In genomic region chr3:129068291-129068886, GRCh38 we compare ENCODE assay signal across 10 cellular contexts. TPM values are rescaled to one million over a fixed set of nuclear protein-coding genes. Genes with fewer than 3 reads are reported as not detected.
A peak's percentile ranks its signal among the peaks of the same experiment; 100 is the strongest.
DNase-seq lines count a peak whose midpoint lies in the region; ATAC-seq and TF ChIP-seq lines count a peak whose summit lies in the region.
"Had no signal": no experiment of that assay in that cellular context is flagged by ENCODE, and none has a peak within 500 bp of the region (broad histone marks: within the 10 kb centered on the region; RNA-seq: fewer than 3 reads in every experiment).

No MANE protein-coding gene starts in this region.

- no peak overlapping the region for H2BK12ac ChIP-seq in trophoblast cell (ENCODE audit: low read length)

- peak overlapping the region; percentile 23 to 69 (median 50); a peak in 18 of 20 replicates for H3K4me3 ChIP-seq in BLaER1 treated with 17β-estradiol and CSF1 and Interleukin-3, amounts not matched to agents 10 nM and 100 nM
- H3K4me3 ChIP-seq in Panc1 (ENCODE audit: low read depth in 2 of 2, low read length in 2 of 2), result peak overlapping the region in 1 of 2 experiments; percentile 11; a peak in 1 of 4 replicates
- H3K4me3 ChIP-seq in epithelial cell of esophagus (ENCODE audit: low read length), result peak overlapping the region; percentile 23
- no peak overlapping the region for H3K4me3 ChIP-seq in trophoblast cell (ENCODE audit: low read depth, low read length)
- H3K4me3 ChIP-seq: HAP-1 had no signal

- no peak overlapping the region for H3K23ac ChIP-seq in trophoblast cell (ENCODE audit: low read length)

- H4K12ac ChIP-seq in trophoblast cell (ENCODE audit: low read depth, low read length), result no peak overlapping the region

- in situ Hi-C loops in Panc1 (cut with HindIII; ENCODE audit: low pct_unique_long_range_greater_than_20kb, low sequenced_read_pairs), result no loop called here

- no TSS peak for BruUV-seq in Panc1 (replicated peaks; lab: Mats Ljungman, UMichigan)

- no peaks in the 10 kb centered on the region for H3K36me3 ChIP-seq in BLaER1 treated with 17β-estradiol and CSF1 and Interleukin-3, amounts not matched to agents 10 nM and 100 nM
- no peaks in the 10 kb centered on the region for H3K36me3 ChIP-seq in Panc1 (ENCODE audit: control insufficient read depth, insufficient read depth, low read length)
- H3K36me3 ChIP-seq in trophoblast cell (ENCODE audit: control insufficient read depth in 1 of 2, insufficient read depth in 2 of 2, low read length in 2 of 2), result no peaks in the 10 kb centered on the region
- H3K36me3 ChIP-seq: HAP-1 had no signal

- no peak overlapping the region for H4K91ac ChIP-seq in trophoblast cell (ENCODE audit: low read depth, low read length)

- H3K4me2 ChIP-seq in BLaER1 treated with 17β-estradiol and CSF1 and Interleukin-3, amounts not matched to agents 10 nM and 100 nM, result peak overlapping the region; percentile 76 to 99 (median 89)
- H3K4me2 ChIP-seq in trophoblast cell (ENCODE audit: low read length), result peak overlapping the region; percentile 1

- H3K27me3 ChIP-seq in BLaER1 treated with 17β-estradiol and CSF1 and Interleukin-3, amounts not matched to agents 10 nM and 100 nM, result no peaks in the 10 kb centered on the region
- H3K27me3 ChIP-seq in Panc1 (ENCODE audit: control insufficient read depth, insufficient read depth, low read length) (no peaks in the 10 kb centered on the region), trophoblast cell (ENCODE audit: insufficient read depth, low read length) (no peaks in the 10 kb centered on the region)

- TF ChIP-seq CTCF in Panc1 (IDR thresholded peaks at IDR 0.05) (no peak), epithelial cell of esophagus (IDR thresholded peaks at IDR 0.05; ENCODE audit: insufficient read depth, low read depth, low read length, missing control alignments) (no peak)

- CTCF ChIA-PET in Panc1 (lab: Charles Lee), result interaction anchor here (0.5 kb wide), 1 partner anchor 98 kb away, joined by 5 read pairs; no protein-coding TSS in a partner anchor

- WGBS in trophoblast cell (ENCODE audit: extremely low coverage, insufficient coverage, insufficient read length), result no CpG with 5 or more reads among the region's 44 CpGs

- H2AK5ac ChIP-seq in trophoblast cell (ENCODE audit: low read length), result no peak overlapping the region

- H2BK120ac ChIP-seq in trophoblast cell (ENCODE audit: insufficient read depth, low read length, poor library complexity), result no peak overlapping the region

- peak overlapping the region; percentile 19 to 73 (median 62); a peak in 20 of 22 replicates for H3K27ac ChIP-seq in BLaER1 treated with 17β-estradiol and CSF1 and Interleukin-3, amounts not matched to agents 10 nM and 100 nM
- H3K27ac ChIP-seq in Panc1 (ENCODE audit: low read length), result no peak overlapping the region
- no peak overlapping the region for H3K27ac ChIP-seq in trophoblast cell (ENCODE audit: low read depth, low read length)

- POLR2A ChIA-PET in Panc1 (lab: Charles Lee), result interaction anchor here (1.1 kb wide), 2 partner anchors 15 to 245 kb away, joined by 3 read pairs; no protein-coding TSS in a partner anchor

- H2AFZ ChIP-seq in trophoblast cell (ENCODE audit: insufficient read depth, low read length, poor library complexity), result no peak overlapping the region

- 0 out of 2 replicates have a peak, but pooled peaks have one; percentile 21 for ATAC-seq in Panc1
- no peak for ATAC-seq in HG03280 (IDR thresholded peaks at IDR 0.05; ENCODE audit: unreplicated experiment)
- ATAC-seq in HG02970 (IDR thresholded peaks at IDR 0.05; ENCODE audit: low FRiP score, unreplicated experiment), result no peak

- H3K9me3 ChIP-seq in BLaER1 treated with 17β-estradiol and CSF1 and Interleukin-3, amounts not matched to agents 10 nM and 100 nM (replicated peaks in 1 of 11), result peaks cover 0 to 16% (median 12%) of the 10 kb centered on the region in 11 experiments; a peak in 16 of 22 replicates
- H3K9me3 ChIP-seq in Panc1 (ENCODE audit: control insufficient read depth, insufficient read depth, low read depth, low read length), result no peaks in the 10 kb centered on the region
- no peaks in the 10 kb centered on the region for H3K9me3 ChIP-seq in trophoblast cell (ENCODE audit: insufficient read depth, low read depth, low read length)
- H3K9me3 ChIP-seq: HAP-1 had no signal

- peak overlapping the region; percentile 53 to 69 (median 66); a peak in 19 of 22 replicates for H3K9ac ChIP-seq in BLaER1 treated with 17β-estradiol and CSF1 and Interleukin-3, amounts not matched to agents 10 nM and 100 nM
- no peak overlapping the region for H3K9ac ChIP-seq in trophoblast cell (ENCODE audit: low read length)

- no peak overlapping the region for H3K4ac ChIP-seq in trophoblast cell (ENCODE audit: low read depth, low read length)

- no peaks in the 10 kb centered on the region for H3K79me1 ChIP-seq in trophoblast cell (ENCODE audit: low read length)

- no peak overlapping the region for H3K18ac ChIP-seq in trophoblast cell (ENCODE audit: low read length)

- H4K8ac ChIP-seq in trophoblast cell (ENCODE audit: low read depth, low read length), result no peak overlapping the region

- intact Hi-C loops in Panc1 (cut with micrococcal nuclease; ENCODE audit: unreplicated experiment), result no loop called here

- H4K20me1 ChIP-seq in BLaER1 treated with 17β-estradiol and CSF1 and Interleukin-3, amounts not matched to agents 10 nM and 100 nM, result no peaks in the 10 kb centered on the region

- DNase-seq in Panc1 (ENCODE audit: low read depth, low spot score), result no peak
- peak; percentile 19 for DNase-seq in epithelial cell of esophagus (ENCODE audit: low read depth)
- DNase-seq in trophoblast cell, result no peak
- no peak for DNase-seq in putamen (ENCODE audit: low spot score)
- no peak for DNase-seq in HT-29 (ENCODE audit: low spot score)

- H3K79me2 ChIP-seq in trophoblast cell (ENCODE audit: control insufficient read depth, insufficient read depth, low read length, poor library complexity), result no peaks in the 10 kb centered on the region

- no peak overlapping the region for H2BK5ac ChIP-seq in trophoblast cell (ENCODE audit: low read depth, low read length, poor library complexity)

- H3K14ac ChIP-seq in trophoblast cell (ENCODE audit: low read length), result no peak overlapping the region

- H3K4me1 ChIP-seq in BLaER1 treated with 17β-estradiol and CSF1 and Interleukin-3, amounts not matched to agents 10 nM and 100 nM, result peaks cover 26 to 86% (median 75%) of the 10 kb centered on the region in 10 experiments
- H3K4me1 ChIP-seq in Panc1 (ENCODE audit: control insufficient read depth, insufficient read depth, low read length) (no peaks in the 10 kb centered on the region), trophoblast cell (ENCODE audit: control insufficient read depth in 1 of 2, insufficient read depth in 2 of 2, low read length in 2 of 2) (no peaks in the 10 kb centered on the region)
- H3K4me1 ChIP-seq: HAP-1 had no signal

RNA-seq across cellular contexts. Expression of gene GP9, which starts 7.8 kb away (rescaled TPM):
- not detected for total RNA-seq in Panc1 (2021; ENCODE audit: unreplicated experiment)
- not detected for polyA plus RNA-seq in Panc1 (2012; ENCODE audit: insufficient read length)
- polyA plus RNA-seq in trophoblast cell (2013), result not detected in 2 replicates
- not detected in 2 replicates for total RNA-seq in HT-29 (2014; rRNA removed; shearing (Covaris generic))
- total RNA-seq: pulmonary artery endothelial cell had no signal

RNA-seq across cellular contexts. Expression of gene RAB43, which starts 53.2 kb away (rescaled TPM):
- total RNA-seq in Panc1 (2021; ENCODE audit: unreplicated experiment), result 27.7 TPM
- polyA plus RNA-seq in Panc1 (2012; ENCODE audit: insufficient read length), result 30.0 TPM
- 8.8 and 9.7 TPM in 2 replicates for polyA plus RNA-seq in trophoblast cell (2013)
- total RNA-seq in HT-29 (2014; rRNA removed; shearing (Covaris generic)), result 36.8 and 37.3 TPM in 2 replicates

Comparison
In these comparisons a context has a peak if more than half of its experiments do, and no peak if none do; other contexts are left out.
1. H3K27ac ChIP-seq: peak in BLaER1 treated with 17β-estradiol and CSF1 and Interleukin-3, amounts not matched to agents 10 nM and 100 nM (11 of 11); none in Panc1 (single experiment) and trophoblast cell (single experiment).